9 cellular contexts compared by ENCODE assay signal in the genomic region with DNA sequence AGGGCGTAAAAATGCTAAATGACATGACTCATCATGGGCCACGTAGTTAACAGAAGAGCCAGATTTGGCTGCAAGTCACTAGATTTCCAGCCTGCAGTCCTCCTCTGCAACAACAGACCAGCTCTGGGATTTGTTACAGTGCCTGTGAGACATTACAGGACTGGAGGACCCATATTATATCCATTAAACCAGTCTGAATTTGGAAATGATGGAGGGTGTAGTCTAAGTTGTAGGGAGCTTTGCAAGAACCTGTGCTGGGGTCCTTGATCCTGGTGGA. TPM values are rescaled to one million over a fixed set of nuclear protein-coding genes. Genes with fewer than 3 reads are reported as not detected.
DNase-seq lines count a peak whose midpoint lies in the region; ATAC-seq lines count a peak whose summit lies in the region.
"Had no signal": no experiment of that assay in that cellular context is flagged by ENCODE, and none has a peak within 500 bp of the region (broad histone marks: within the 10 kb centered on the region; RNA-seq: fewer than 3 reads in every experiment).

No MANE protein-coding gene starts in this region.

- H3K9me3 ChIP-seq in GM23248 (ENCODE audit: low read depth) (no peaks in the 10 kb centered on the region), skeletal muscle satellite cell (replicated peaks; ENCODE audit: low read length) (no peaks in the 10 kb centered on the region)

- H3K27me3 ChIP-seq in GM23248 (replicated peaks; ENCODE audit: insufficient read depth): no peaks in the 10 kb centered on the region
- H3K27me3 ChIP-seq in skeletal muscle satellite cell (ENCODE audit: control insufficient read depth, insufficient read depth, low read length): no peaks in the 10 kb centered on the region

- no peaks in the 10 kb centered on the region for H3K79me2 ChIP-seq in GM23248 (ENCODE audit: insufficient read depth)

- no peak for ATAC-seq in HG02678 (IDR thresholded peaks at IDR 0.05; ENCODE audit: unreplicated experiment)
- ATAC-seq in activated T-cell treated with anti-CD3 and anti-CD28 coated beads, Interleukin-2, amount 50 U/mL, for 72 hours (replicated peaks in 1 of 2): no peak

- H3K36me3 ChIP-seq in GM23248 (ENCODE audit: low read depth) (no peaks in the 10 kb centered on the region), skeletal muscle satellite cell (ENCODE audit: insufficient read depth, low read length) (no peaks in the 10 kb centered on the region)

- H3K36me3 Mint-ChIP-seq in activated T-helper 1 cell treated with anti-CD3 and anti-CD28 coated beads, Interleukin-12 subunit alpha, Interleukin-12 subunit beta, Interleukin-2, Interleukin-4 antibody, amounts not matched to agents 30 ng/mL and 10 ng/mL and 1 ng/mL, durations not matched to agents 14 hours and 24 hours and 36 hours (ENCODE audit: low read depth): peaks cover 2% of the 10 kb centered on the region
- no peaks in the 10 kb centered on the region for H3K36me3 Mint-ChIP-seq in activated T-cell treated with anti-CD3 and anti-CD28 coated beads, Interleukin-2, amount 50 U/mL, for 72 hours (ENCODE audit: insufficient read depth in 2 of 2)

- in situ Hi-C loops in GM23248 (cut with MboI): no loop called here

- peak; percentile 97 for DNase-seq in GM23248
- no peak for DNase-seq in activated T-helper 1 cell treated with anti-CD3 and anti-CD28 coated beads, Interleukin-12 subunit alpha, Interleukin-12 subunit beta, Interleukin-2, Interleukin-4 antibody, amounts not matched to agents 30 ng/mL and 10 ng/mL and 1 ng/mL, durations not matched to agents 14 hours and 24 hours and 36 hours (ENCODE audit: low spot score)
- peak; percentile 36 for DNase-seq in glomerular endothelial cell (ENCODE audit: extremely low read depth, low read depth, low spot score)
- DNase-seq in MV-4-11 (lab: John Stamatoyannopoulos, UW): no peak
- DNase-seq in activated T-cell treated with anti-CD3 and anti-CD28 coated beads, Interleukin-2, amount 50 U/mL, for 72 hours: no peak
- no peak for DNase-seq in NCI-H2227 (lab: John Stamatoyannopoulos, UW; ENCODE audit: unreplicated experiment)
- DNase-seq: stimulated activated CD4-positive, alpha-beta T cell treated with anti-CD3 and anti-CD28 coated beads, Interleukin-1b, Interleukin-23, amount 100 ng/mL, for 48 hours had no signal

- H3K4me3 Mint-ChIP-seq in activated T-helper 1 cell treated with anti-CD3 and anti-CD28 coated beads, Interleukin-12 subunit alpha, Interleukin-12 subunit beta, Interleukin-2, Interleukin-4 antibody, amounts not matched to agents 30 ng/mL and 10 ng/mL and 1 ng/mL, durations not matched to agents 14 hours and 24 hours and 36 hours: peak overlapping the region; percentile 31
- peak overlapping the region in 1 of 2 donors; percentile 17 for H3K4me3 Mint-ChIP-seq in activated T-cell treated with anti-CD3 and anti-CD28 coated beads, Interleukin-2, amount 50 U/mL, for 72 hours

- peaks cover 36% of the 10 kb centered on the region for H3K4me1 Mint-ChIP-seq in activated T-helper 1 cell treated with anti-CD3 and anti-CD28 coated beads, Interleukin-12 subunit alpha, Interleukin-12 subunit beta, Interleukin-2, Interleukin-4 antibody, amounts not matched to agents 30 ng/mL and 10 ng/mL and 1 ng/mL, durations not matched to agents 14 hours and 24 hours and 36 hours (ENCODE audit: low read depth)
- H3K4me1 Mint-ChIP-seq in activated T-cell treated with anti-CD3 and anti-CD28 coated beads, Interleukin-2, amount 50 U/mL, for 72 hours (ENCODE audit: low read depth): peaks cover 24% of the 10 kb centered on the region

- peaks cover 13% of the 10 kb centered on the region; the same call in 1 of the 2 replicates for H3F3A ChIP-seq in GM23248 (ENCODE audit: insufficient read depth)

- intact Hi-C loops in activated T-helper 1 cell treated with anti-CD3 and anti-CD28 coated beads, Interleukin-12 subunit alpha, Interleukin-12 subunit beta, Interleukin-2, Interleukin-4 antibody, amounts not matched to agents 30 ng/mL and 10 ng/mL and 1 ng/mL, durations not matched to agents 14 hours and 24 hours and 36 hours (cut with micrococcal nuclease): loop anchor here (1.0 to 5.0 kb wide), 7 partner anchors 11 to 119 kb away; a partner anchor contains a TSS

- no peaks in the 10 kb centered on the region for H3K9me3 Mint-ChIP-seq in activated T-helper 1 cell treated with anti-CD3 and anti-CD28 coated beads, Interleukin-12 subunit alpha, Interleukin-12 subunit beta, Interleukin-2, Interleukin-4 antibody, amounts not matched to agents 30 ng/mL and 10 ng/mL and 1 ng/mL, durations not matched to agents 14 hours and 24 hours and 36 hours
- no peaks in the 10 kb centered on the region for H3K9me3 Mint-ChIP-seq in activated T-cell treated with anti-CD3 and anti-CD28 coated beads, Interleukin-2, amount 50 U/mL, for 72 hours

- no peaks in the 10 kb centered on the region for H3K27me3 Mint-ChIP-seq in activated T-helper 1 cell treated with anti-CD3 and anti-CD28 coated beads, Interleukin-12 subunit alpha, Interleukin-12 subunit beta, Interleukin-2, Interleukin-4 antibody, amounts not matched to agents 30 ng/mL and 10 ng/mL and 1 ng/mL, durations not matched to agents 14 hours and 24 hours and 36 hours (ENCODE audit: insufficient read depth)
- no peaks in the 10 kb centered on the region for H3K27me3 Mint-ChIP-seq in activated T-cell treated with anti-CD3 and anti-CD28 coated beads, Interleukin-2, amount 50 U/mL, for 72 hours (ENCODE audit: low read depth)

- H3K9ac ChIP-seq in GM23248 (peak overlapping the region; percentile 84), skeletal muscle satellite cell (ENCODE audit: low read depth, low read length) (peak overlapping the region; percentile 71)

- H3K27ac ChIP-seq in GM23248: peak overlapping the region; percentile 98

- 0% methylated on average over 2 of the region's 2 CpGs for WGBS in GM23248 (ENCODE audit: low coverage in 1 of 2, low lambda C conversion rate in 2 of 2, missing lambda C conversion rate in 2 of 2), 2 experiments

- H3K4me2 ChIP-seq in GM23248 (ENCODE audit: unreplicated experiment) (peak overlapping the region; percentile 57), skeletal muscle satellite cell (ENCODE audit: low read length) (peak overlapping the region; percentile 57)

- H3K27ac Mint-ChIP-seq in activated T-helper 1 cell treated with anti-CD3 and anti-CD28 coated beads, Interleukin-12 subunit alpha, Interleukin-12 subunit beta, Interleukin-2, Interleukin-4 antibody, amounts not matched to agents 30 ng/mL and 10 ng/mL and 1 ng/mL, durations not matched to agents 14 hours and 24 hours and 36 hours: peak overlapping the region; percentile 50
- no peak overlapping the region for H3K27ac Mint-ChIP-seq in activated T-cell treated with anti-CD3 and anti-CD28 coated beads, Interleukin-2, amount 50 U/mL, for 72 hours

- peak overlapping the region; percentile 59 for H2AFZ ChIP-seq in GM23248

- H3K9me2 ChIP-seq in GM23248 (ENCODE audit: insufficient read depth): no peaks in the 10 kb centered on the region

- H3K4me1 ChIP-seq in GM23248 (ENCODE audit: insufficient read depth): peaks cover 46% of the 10 kb centered on the region
- H3K4me1 ChIP-seq in skeletal muscle satellite cell (ENCODE audit: control insufficient read depth, insufficient read depth, low read length): peaks cover 38% of the 10 kb centered on the region

- no peaks in the 10 kb centered on the region for H4K20me1 ChIP-seq in GM23248 (ENCODE audit: insufficient read depth)

- peak overlapping the region; percentile 40; the same call in 1 of the 2 replicates for H3K4me3 ChIP-seq in GM23248
- no peak overlapping the region for H3K4me3 ChIP-seq in skeletal muscle satellite cell (ENCODE audit: low read length)

RNA-seq across cellular contexts. Expression of a gene that starts 10.8 kb away (rescaled TPM):
- total RNA-seq in GM23248 (2014; rRNA removed; shearing (Covaris generic)): 0.22 and 0.51 TPM in 2 replicates
- polyA plus RNA-seq in GM23248 (2016; fragmentation: Nextera tagmentation; extraction: Ambion mirVana): 0.66 and 1.6 TPM in 2 replicates
- total RNA-seq in activated T-helper 1 cell treated with anti-CD3 and anti-CD28 coated beads, Interleukin-12 subunit alpha, Interleukin-12 subunit beta, Interleukin-2, Interleukin-4 antibody, amounts not matched to agents 30 ng/mL and 10 ng/mL and 1 ng/mL, durations not matched to agents 14 hours and 24 hours and 36 hours: 1.6 and 2.1 TPM in 2 replicates
- 1.3 and 1.6 TPM in 2 replicates for total RNA-seq in glomerular endothelial cell
- total RNA-seq in skeletal muscle satellite cell (2012; rRNA removed): 0.87 and 1.0 TPM in 2 replicates
- 1 to 10 TPM in 1 of 2 donors, under 1 TPM in 1; 0.60 to 2.7 TPM for total RNA-seq in activated T-cell treated with anti-CD3 and anti-CD28 coated beads, Interleukin-2, amount 50 U/mL, for 72 hours

RNA-seq across cellular contexts. Expression of a gene that starts 25.2 kb away (rescaled TPM):
- 165 and 185 TPM in 2 replicates for total RNA-seq in GM23248 (2014; rRNA removed; shearing (Covaris generic))
- polyA plus RNA-seq in GM23248 (2016; fragmentation: Nextera tagmentation; extraction: Ambion mirVana): 97.4 and 101 TPM in 2 replicates
- 144 and 149 TPM in 2 replicates for total RNA-seq in activated T-helper 1 cell treated with anti-CD3 and anti-CD28 coated beads, Interleukin-12 subunit alpha, Interleukin-12 subunit beta, Interleukin-2, Interleukin-4 antibody, amounts not matched to agents 30 ng/mL and 10 ng/mL and 1 ng/mL, durations not matched to agents 14 hours and 24 hours and 36 hours
- total RNA-seq in glomerular endothelial cell: 292 and 350 TPM in 2 replicates
- 151 and 176 TPM in 2 replicates for total RNA-seq in skeletal muscle satellite cell (2012; rRNA removed)
- 100 to 1,000 TPM; 177 to 184 TPM for total RNA-seq in activated T-cell treated with anti-CD3 and anti-CD28 coated beads, Interleukin-2, amount 50 U/mL, for 72 hours

Comparison
In these comparisons a context has a peak if more than half of its experiments do, and no peak if none do; other contexts are left out.
1. DNase-seq: peak in GM23248 (single experiment) and glomerular endothelial cell (single experiment); none in activated T-helper 1 cell treated with anti-CD3 and anti-CD28 coated beads, Interleukin-12 subunit alpha, Interleukin-12 subunit beta, Interleukin-2, Interleukin-4 antibody, amounts not matched to agents 30 ng/mL and 10 ng/mL and 1 ng/mL, durations not matched to agents 14 hours and 24 hours and 36 hours (single experiment), MV-4-11 (single experiment), activated T-cell treated with anti-CD3 and anti-CD28 coated beads, Interleukin-2, amount 50 U/mL, for 72 hours (0 of 2) and NCI-H2227 (single experiment).